9 cellular contexts compared by ENCODE assay signal in genomic region chr6:44004625-44005506, GRCh38.
DNase-seq lines count a peak whose midpoint lies in the region; ATAC-seq and TF ChIP-seq lines count a peak whose summit lies in the region.
"Had no signal": no experiment of that assay in that cellular context is flagged by ENCODE, and none has a peak within 500 bp of the region (broad histone marks: within the 10 kb centered on the region; RNA-seq: fewer than 3 reads in every experiment).

No MANE protein-coding gene starts in this region.

- H3K27ac ChIP-seq in SK-N-MC (peak overlapping the region; percentile 23), heart right ventricle (peak overlapping the region; percentile 73 to 95 (median 90))

- H3K27me3 ChIP-seq in heart right ventricle = peaks cover 0 to 67% (median 27%) of the 10 kb centered on the region in 7 donors

- DNase-seq in AG08396 (ENCODE audit: low spot score) (peak; percentile 44), GM13976 (ENCODE audit: low spot score) (peak; percentile 52), SK-N-MC (ENCODE audit: low read depth, low spot score) (no peak), heart right ventricle (peak in 1 of 2 donors; percentile 48), NCI-H526 treated with DMSO at 0.1 percent for 48 hours (lab: John Stamatoyannopoulos, UW) (no peak), SKM-1 treated with dmso at 0.1 percent for 144 hours (lab: John Stamatoyannopoulos, UW; ENCODE audit: unreplicated experiment) (no peak)
- DNase-seq: NCI-H2081 treated with DMSO at 0.1 percent for 48 hours had no signal

- peaks cover 8 to 67% (median 27%) of the 10 kb centered on the region in 9 donors for H3K4me1 ChIP-seq in heart right ventricle

- ATAC-seq in heart right ventricle (peak; percentile 38 to 86 (median 67)), HG03280 (IDR thresholded peaks at IDR 0.05; ENCODE audit: unreplicated experiment) (no peak), HG03097 (IDR thresholded peaks at IDR 0.05; ENCODE audit: low FRiP score, unreplicated experiment) (no peak)

- WGBS in heart right ventricle, 2 donors = 48 to 56% methylated on average over 7 of the region's 7 CpGs

- no peak overlapping the region for H3K9ac ChIP-seq in SK-N-MC (ENCODE audit: insufficient read length)

- H3K4me3 ChIP-seq in SK-N-MC (peak overlapping the region; percentile 26; the same call in 1 of the 2 replicates), heart right ventricle (no peak overlapping the region)

- intact Hi-C loops in heart right ventricle (cut with DNase I) = loop anchor here in 7 of 10 donors (2.0 to 5.0 kb wide), 8 partner anchors 53 to 234 kb away; partner anchors contain the start of gene VEGFA (in 4 of the 7)

- H3K36me3 ChIP-seq in SK-N-MC (ENCODE audit: insufficient read depth, low read length) (no peaks in the 10 kb centered on the region), heart right ventricle (no peaks in the 10 kb centered on the region)

- H3K9me3 ChIP-seq in SK-N-MC (ENCODE audit: low read depth, low read length) (no peaks in the 10 kb centered on the region), heart right ventricle (no peaks in the 10 kb centered on the region)

- TF ChIP-seq CTCF in GM13976 (IDR thresholded peaks at IDR 0.05; ENCODE audit: borderline replicate concordance, control extremely low read depth, extremely low read depth, insufficient read depth, missing control alignments) (no peak), heart right ventricle (IDR thresholded peaks at IDR 0.05) (peak in 7 of 9 donors; percentile 16 to 40 (median 25))

- in situ Hi-C loops in GM13976 (cut with MboI; ENCODE audit: low sequenced_read_pairs, unreplicated experiment) = no loop called here

Comparison
In these comparisons a context has a peak if more than half of its experiments do, and no peak if none do; other contexts are left out.
1. DNase-seq: peak in AG08396 (single experiment) and GM13976 (single experiment); none in SK-N-MC (single experiment), NCI-H526 treated with DMSO at 0.1 percent for 48 hours (single experiment) and SKM-1 treated with dmso at 0.1 percent for 144 hours (single experiment).
2. ATAC-seq: peak in heart right ventricle (8 of 8); none in HG03280 (single experiment) and HG03097 (single experiment).